26 cellular contexts compared by ENCODE assay signal in genomic region chr1:218880484-218881060, GRCh38.
"Had no signal": no experiment of that assay in that cellular context is flagged by ENCODE, and none has a peak within 500 bp of the region (broad histone marks: within the 10 kb centered on the region; RNA-seq: fewer than 3 reads in every experiment).

No MANE protein-coding gene starts in this region.

- H3K4me1 Mint-ChIP-seq: activated B cell treated with CpG ODN at 0.5 μM for 24 hours; activated CD4-positive, alpha-beta T cell treated with anti-CD3 and anti-CD28 coated beads, Interleukin-2, amount 10 ng/mL, durations not matched to agents 24 days and 14 days; activated naive CD8-positive, alpha-beta T cell treated with anti-CD3 and anti-CD28 coated beads, Interleukin-2, amount 50 U/mL, for 24 hours; T-cell had no signal

- H3K4me3 Mint-ChIP-seq: activated B cell treated with CpG ODN at 0.5 μM for 24 hours; activated CD4-positive, alpha-beta memory T cell treated with anti-CD3 and anti-CD28 coated beads for 36 hours; activated CD4-positive, alpha-beta T cell treated with anti-CD3 and anti-CD28 coated beads, Interleukin-2, amount 10 ng/mL, durations not matched to agents 24 days and 14 days; activated naive CD8-positive, alpha-beta T cell treated with anti-CD3 and anti-CD28 coated beads, Interleukin-2, amount 50 U/mL, for 24 hours; activated T-cell treated with anti-CD3 and anti-CD28 coated beads, Interleukin-2, amount 50 U/mL, for 4 hours; T-cell had no signal

- H3K9me3 Mint-ChIP-seq: activated T-cell treated with anti-CD3 and anti-CD28 coated beads, Interleukin-2, amount 50 U/mL, for 4 hours had no signal

- H3K27ac Mint-ChIP-seq: activated B cell treated with CpG ODN at 0.5 μM for 24 hours; activated CD4-positive, alpha-beta memory T cell treated with anti-CD3 and anti-CD28 coated beads for 36 hours; activated CD4-positive, alpha-beta T cell treated with anti-CD3 and anti-CD28 coated beads, Interleukin-2, amount 10 ng/mL, durations not matched to agents 24 days and 14 days; activated naive CD4-positive, alpha-beta T cell treated with anti-CD3 and anti-CD28 coated beads, Interleukin-2, amount 50 U/mL, for 72 hours; activated naive CD8-positive, alpha-beta T cell treated with anti-CD3 and anti-CD28 coated beads, Interleukin-2, amount 50 U/mL, for 24 hours; T-cell had no signal

- ATAC-seq: activated naive CD4-positive, alpha-beta T cell treated with anti-CD3 and anti-CD28 coated beads, Interleukin-2, amount 50 U/mL, for 72 hours; activated naive CD8-positive, alpha-beta T cell treated with anti-CD3 and anti-CD28 coated beads, Interleukin-2, amount 50 U/mL, for 24 hours; activated T-cell treated with anti-CD3 and anti-CD28 coated beads, Interleukin-2, amount 50 U/mL, for 4 hours; PC-3 had no signal

- H3K36me3 Mint-ChIP-seq: activated CD4-positive, alpha-beta memory T cell treated with anti-CD3 and anti-CD28 coated beads for 36 hours; activated naive CD4-positive, alpha-beta T cell treated with anti-CD3 and anti-CD28 coated beads, Interleukin-2, amount 50 U/mL, for 72 hours; T-cell had no signal

- DNase-seq: activated B cell treated with CpG ODN at 0.5 μM for 24 hours; activated CD4-positive, alpha-beta memory T cell treated with anti-CD3 and anti-CD28 coated beads for 36 hours; activated CD4-positive, alpha-beta T cell treated with anti-CD3 and anti-CD28 coated beads for 1 hour; activated CD4-positive, alpha-beta T cell treated with anti-CD3 and anti-CD28 coated beads, Interleukin-2, amount 10 ng/mL, durations not matched to agents 24 days and 14 days; activated CD8-positive, alpha-beta memory T cell treated with anti-CD3 and anti-CD28 coated beads for 24 hours; activated effector memory CD4-positive, alpha-beta T cell treated with anti-CD3 and anti-CD28 coated beads, Interleukin-2, amount 50 U/mL, for 16 hours; activated naive CD4-positive, alpha-beta T cell treated with Interleukin-2 at 50 U/mL for 16 hours; activated naive CD8-positive, alpha-beta T cell treated with anti-CD3 and anti-CD28 coated beads, Interleukin-2, amount 50 U/mL, for 24 hours; activated T-cell treated with anti-CD3 and anti-CD28 coated beads, Interleukin-2, amount 50 U/mL, for 4 hours; amygdala; brain microvascular endothelial cell; MM.1S; NCI-H1105; NCI-H1436; NCI-H1694 treated with DMSO at 0.1 percent for 48 hours; NCI-H2029 treated with DMSO at 0.1 percent for 48 hours; NCI-H446; NCI-H524; NCI-H774; NK-92 treated with Interleukin-12 subunit alpha and Interleukin-12 subunit beta, amount 100 ng/mL, for 24 hours; PC-3; SHP77 treated with DMSO at 0.1 percent for 48 hours; T-cell; T-helper 2 cell; T1000 had no signal

- H3K27me3 Mint-ChIP-seq: activated B cell treated with CpG ODN at 0.5 μM for 24 hours; activated CD4-positive, alpha-beta memory T cell treated with anti-CD3 and anti-CD28 coated beads for 36 hours; activated CD4-positive, alpha-beta T cell treated with anti-CD3 and anti-CD28 coated beads, Interleukin-2, amount 10 ng/mL, durations not matched to agents 24 days and 14 days; activated naive CD8-positive, alpha-beta T cell treated with anti-CD3 and anti-CD28 coated beads, Interleukin-2, amount 50 U/mL, for 24 hours; T-cell had no signal
